32 cellular contexts compared by ENCODE assay signal in the genomic region with DNA sequence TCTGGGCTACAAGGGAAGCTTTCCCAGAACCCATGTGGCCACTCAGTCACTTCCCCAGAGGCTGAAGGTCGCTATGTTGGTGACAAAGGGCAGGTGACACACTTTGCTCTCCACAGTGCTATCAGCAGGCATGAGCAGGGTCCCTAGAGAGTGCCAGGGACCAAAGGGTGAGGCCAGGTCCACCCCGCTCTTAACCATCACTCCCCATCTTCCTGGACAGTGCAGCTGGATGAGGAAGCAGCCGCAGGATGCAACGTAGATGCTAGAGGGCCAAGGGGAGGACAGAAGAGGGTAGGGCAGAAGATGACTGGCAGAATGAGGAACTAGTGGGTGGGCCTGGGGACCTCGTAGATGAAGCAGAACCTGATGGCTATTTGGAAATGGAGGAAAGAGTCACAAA. TPM values are rescaled to one million over a fixed set of nuclear protein-coding genes. Genes with fewer than 3 reads are reported as not detected.
"Had no signal": no experiment of that assay in that cellular context is flagged by ENCODE, and none has a peak within 500 bp of the region (broad histone marks: within the 10 kb centered on the region; RNA-seq: fewer than 3 reads in every experiment).

No MANE protein-coding gene starts in this region.

- FAIRE-seq: astrocyte, colon, endothelial cell of umbilical vein, frontal cortex had no signal

- H3K27ac ChIP-seq: hepatocyte, sigmoid colon, stomach, suprapubic skin, tibial nerve, uterus had no signal

- H3K9me3 ChIP-seq: sigmoid colon, suprapubic skin, uterus had no signal

- H3K27ac Mint-ChIP-seq: activated B cell treated with CpG ODN at 0.5 μM for 24 hours; activated CD4-positive, alpha-beta T cell treated with anti-CD3 and anti-CD28 coated beads for 36 hours; activated naive CD8-positive, alpha-beta T cell treated with anti-CD3 and anti-CD28 coated beads for 36 hours; activated T-helper 2 cell treated with anti-CD3 and anti-CD28 coated beads, Interferon-gamma antibody, Interleukin-2, Interleukin-4, amounts not matched to agents 10 μg/mL and 5 μg/mL and 100 μg/mL, durations not matched to agents 14 hours and 24 hours and 36 hours; effector memory CD8-positive, alpha-beta T cell; immature natural killer cell; natural killer cell treated with Interleukin-12 subunit alpha and Interleukin-12 subunit beta and Interleukin-15 and Interleukin-18, amount 100 ng/mL, for 72 hours; stimulated activated memory B cell treated with anti-CD40 and anti-IgM and Interleukin-4, amounts not matched to agents 10 μg/mL and 1 μg/mL and 100 μg/mL, for 72 hours had no signal

- H3K36me3 Mint-ChIP-seq: activated naive CD8-positive, alpha-beta T cell treated with anti-CD3 and anti-CD28 coated beads for 36 hours; stimulated activated memory B cell treated with anti-CD40 and anti-IgM and Interleukin-4, amounts not matched to agents 10 μg/mL and 1 μg/mL and 100 μg/mL, for 72 hours had no signal

- H3K36me3 ChIP-seq: sigmoid colon, stomach, suprapubic skin, tibial nerve, uterus had no signal

- ATAC-seq: activated CD4-positive, alpha-beta T cell treated with anti-CD3 and anti-CD28 coated beads for 36 hours; activated T-cell treated with anti-CD3 and anti-CD28 coated beads, Interleukin-2, amount 50 U/mL, for 4 hours; effector memory CD8-positive, alpha-beta T cell; esophagus mucosa; natural killer cell treated with Interleukin-12 subunit alpha and Interleukin-12 subunit beta and Interleukin-15 and Interleukin-18, amount 100 ng/mL, for 72 hours; stimulated activated memory B cell treated with anti-CD40 and anti-IgM and Interleukin-4, amounts not matched to agents 10 μg/mL and 1 μg/mL and 100 μg/mL, for 72 hours had no signal

- DNase-seq: activated B cell treated with CpG ODN at 0.5 μM for 24 hours; activated CD4-positive, alpha-beta T cell treated with anti-CD3 and anti-CD28 coated beads for 36 hours; activated CD4-positive, alpha-beta T cell treated with anti-CD3 and anti-CD28 coated beads, Interleukin-2, amount 50 U/mL, for 4 hours; activated CD8-positive, alpha-beta memory T cell treated with anti-CD3 and anti-CD28 coated beads, Interleukin-2, amount 50 U/mL, for 4 hours; activated naive CD4-positive, alpha-beta T cell treated with Interleukin-2 at 50 U/mL for 16 hours; activated naive CD8-positive, alpha-beta T cell treated with anti-CD3 and anti-CD28 coated beads for 36 hours; activated T-cell treated with anti-CD3 and anti-CD28 coated beads, Interleukin-2, amount 50 U/mL, for 4 hours; central memory CD4-positive, alpha-beta T cell; dorsolateral prefrontal cortex; effector memory CD8-positive, alpha-beta T cell; glutamatergic neuron; immature natural killer cell; kidney glomerular epithelial cell; midbrain; posterior cingulate gyrus; sigmoid colon; stimulated activated CD4-positive, alpha-beta T cell treated with anti-CD3 and anti-CD28 coated beads, Interleukin-15, amount 100 ng/mL, for 24 hours; stomach; uterus had no signal

- H3K4me3 ChIP-seq: dorsolateral prefrontal cortex, hepatocyte, sigmoid colon, smooth muscle cell, stomach, suprapubic skin, tibial nerve, uterus had no signal

- H3K4me1 ChIP-seq: sigmoid colon, stomach, suprapubic skin, tibial nerve, uterus had no signal

- H3K4me1 Mint-ChIP-seq: activated B cell treated with CpG ODN at 0.5 μM for 24 hours; activated CD4-positive, alpha-beta T cell treated with anti-CD3 and anti-CD28 coated beads for 36 hours; activated naive CD8-positive, alpha-beta T cell treated with anti-CD3 and anti-CD28 coated beads for 36 hours; immature natural killer cell; stimulated activated memory B cell treated with anti-CD40 and anti-IgM and Interleukin-4, amounts not matched to agents 10 μg/mL and 1 μg/mL and 100 μg/mL, for 72 hours had no signal

- H3K4me3 Mint-ChIP-seq: activated B cell treated with CpG ODN at 0.5 μM for 24 hours; activated CD4-positive, alpha-beta T cell treated with anti-CD3 and anti-CD28 coated beads for 36 hours; activated naive CD8-positive, alpha-beta T cell treated with anti-CD3 and anti-CD28 coated beads for 36 hours; activated T-cell treated with anti-CD3 and anti-CD28 coated beads, Interleukin-2, amount 50 U/mL, for 4 hours; effector memory CD8-positive, alpha-beta T cell; immature natural killer cell; natural killer cell treated with Interleukin-12 subunit alpha and Interleukin-12 subunit beta and Interleukin-15 and Interleukin-18, amount 100 ng/mL, for 72 hours; stimulated activated memory B cell treated with anti-CD40 and anti-IgM and Interleukin-4, amounts not matched to agents 10 μg/mL and 1 μg/mL and 100 μg/mL, for 72 hours had no signal

- H3K27me3 ChIP-seq: dorsolateral prefrontal cortex, hepatocyte, sigmoid colon, stomach, uterus had no signal

RNA-seq across cellular contexts. Expression of a gene that starts 13.6 kb away (rescaled TPM):
- total RNA-seq: activated B cell treated with CpG ODN at 0.5 μM for 24 hours; activated CD4-positive, alpha-beta T cell treated with anti-CD3 and anti-CD28 coated beads for 36 hours; activated naive CD8-positive, alpha-beta T cell treated with anti-CD3 and anti-CD28 coated beads for 36 hours; activated T-cell treated with anti-CD3 and anti-CD28 coated beads, Interleukin-2, amount 50 U/mL, for 4 hours; activated T-helper 2 cell treated with anti-CD3 and anti-CD28 coated beads, Interferon-gamma antibody, Interleukin-2, Interleukin-4, amounts not matched to agents 10 μg/mL and 5 μg/mL and 100 μg/mL, durations not matched to agents 14 hours and 24 hours and 36 hours; astrocyte; endothelial cell of umbilical vein; smooth muscle cell had no signal
- polyA plus RNA-seq: endothelial cell of umbilical vein, hepatocyte, immature natural killer cell, smooth muscle cell had no signal

RNA-seq across cellular contexts. Expression of a gene that starts 19.4 kb away (rescaled TPM):
- total RNA-seq: activated B cell treated with CpG ODN at 0.5 μM for 24 hours; activated CD4-positive, alpha-beta T cell treated with anti-CD3 and anti-CD28 coated beads for 36 hours; activated naive CD8-positive, alpha-beta T cell treated with anti-CD3 and anti-CD28 coated beads for 36 hours; activated T-cell treated with anti-CD3 and anti-CD28 coated beads, Interleukin-2, amount 50 U/mL, for 4 hours; activated T-helper 2 cell treated with anti-CD3 and anti-CD28 coated beads, Interferon-gamma antibody, Interleukin-2, Interleukin-4, amounts not matched to agents 10 μg/mL and 5 μg/mL and 100 μg/mL, durations not matched to agents 14 hours and 24 hours and 36 hours; astrocyte; dorsolateral prefrontal cortex; endothelial cell of umbilical vein; esophagus mucosa; frontal cortex; natural killer cell treated with Interleukin-12 subunit alpha and Interleukin-12 subunit beta and Interleukin-15 and Interleukin-18, amount 100 ng/mL, for 72 hours; renal cortical epithelial cell; sigmoid colon; smooth muscle cell; stomach; suprapubic skin; tibial nerve; uterus had no signal
- polyA plus RNA-seq: immature natural killer cell, sigmoid colon, stomach had no signal
